ENCODE assay signal across 1 cellular context in genomic region chr3:125107384-125107783, GRCh38.
TF ChIP-seq lines count a peak whose summit lies in the region.

No MANE protein-coding gene starts in this region.

TF ChIP-seq in SK-N-SH treated with all-trans-retinoic acid at 6 μM for 48 hours, 23 proteins besides CTCF, POLR2A, EP300 and RAD21 (continued from another document):
- TF ChIP-seq, protein P1, sequence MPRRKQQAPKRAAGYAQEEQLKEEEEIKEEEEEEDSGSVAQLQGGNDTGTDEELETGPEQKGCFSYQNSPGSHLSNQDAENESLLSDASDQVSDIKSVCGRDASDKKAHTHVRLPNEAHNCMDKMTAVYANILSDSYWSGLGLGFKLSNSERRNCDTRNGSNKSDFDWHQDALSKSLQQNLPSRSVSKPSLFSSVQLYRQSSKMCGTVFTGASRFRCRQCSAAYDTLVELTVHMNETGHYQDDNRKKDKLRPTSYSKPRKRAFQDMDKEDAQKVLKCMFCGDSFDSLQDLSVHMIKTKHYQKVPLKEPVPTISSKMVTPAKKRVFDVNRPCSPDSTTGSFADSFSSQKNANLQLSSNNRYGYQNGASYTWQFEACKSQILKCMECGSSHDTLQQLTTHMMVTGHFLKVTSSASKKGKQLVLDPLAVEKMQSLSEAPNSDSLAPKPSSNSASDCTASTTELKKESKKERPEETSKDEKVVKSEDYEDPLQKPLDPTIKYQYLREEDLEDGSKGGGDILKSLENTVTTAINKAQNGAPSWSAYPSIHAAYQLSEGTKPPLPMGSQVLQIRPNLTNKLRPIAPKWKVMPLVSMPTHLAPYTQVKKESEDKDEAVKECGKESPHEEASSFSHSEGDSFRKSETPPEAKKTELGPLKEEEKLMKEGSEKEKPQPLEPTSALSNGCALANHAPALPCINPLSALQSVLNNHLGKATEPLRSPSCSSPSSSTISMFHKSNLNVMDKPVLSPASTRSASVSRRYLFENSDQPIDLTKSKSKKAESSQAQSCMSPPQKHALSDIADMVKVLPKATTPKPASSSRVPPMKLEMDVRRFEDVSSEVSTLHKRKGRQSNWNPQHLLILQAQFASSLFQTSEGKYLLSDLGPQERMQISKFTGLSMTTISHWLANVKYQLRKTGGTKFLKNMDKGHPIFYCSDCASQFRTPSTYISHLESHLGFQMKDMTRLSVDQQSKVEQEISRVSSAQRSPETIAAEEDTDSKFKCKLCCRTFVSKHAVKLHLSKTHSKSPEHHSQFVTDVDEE (CRISPR knock-in tag; IDR thresholded peaks at IDR 0.05), result no peak
- TF ChIP-seq ZFP30 (CRISPR knock-in tag; IDR thresholded peaks at IDR 0.05), result no peak
- TF ChIP-seq SNAI2 (CRISPR knock-in tag; IDR thresholded peaks at IDR 0.05), result no peak
- TF ChIP-seq PPARA (CRISPR knock-in tag; IDR thresholded peaks at IDR 0.05; ENCODE audit: borderline replicate concordance), result no peak
- no peak for TF ChIP-seq ARNTL (CRISPR knock-in tag; IDR thresholded peaks at IDR 0.05; ENCODE audit: borderline replicate concordance, low read depth)
- TF ChIP-seq CSDC2 (CRISPR knock-in tag; IDR thresholded peaks at IDR 0.05), result no peak
- TF ChIP-seq ZNF8 (CRISPR knock-in tag; IDR thresholded peaks at IDR 0.05), result no peak
- no peak for TF ChIP-seq GLIS3 (CRISPR knock-in tag; IDR thresholded peaks at IDR 0.05)
- TF ChIP-seq ZC3H10 (CRISPR knock-in tag; IDR thresholded peaks at IDR 0.05), result no peak
